ENCODE assay signal across 8 cellular contexts in the genomic region with DNA sequence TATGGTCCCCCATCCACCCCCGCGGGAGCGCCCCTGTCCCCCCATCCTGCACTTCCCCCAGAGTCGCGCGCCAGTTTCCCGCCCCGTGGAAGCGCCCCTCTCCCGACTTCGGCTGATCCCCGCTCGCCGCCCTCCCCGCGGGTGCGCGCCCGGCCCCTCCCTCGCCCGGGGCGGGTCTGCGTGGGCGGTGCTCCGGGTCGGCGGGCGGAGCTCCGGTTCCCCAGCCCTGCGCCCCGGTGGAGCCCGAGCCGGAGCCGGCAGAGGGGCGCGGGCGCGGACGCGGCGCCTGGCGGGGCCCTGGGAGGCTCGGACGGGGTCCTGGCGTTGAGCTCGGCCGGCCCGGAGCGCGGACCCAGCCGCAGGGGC. TPM values are rescaled to one million over a fixed set of nuclear protein-coding genes. Genes with fewer than 3 reads are reported as not detected.
DNase-seq lines count a peak whose midpoint lies in the region; ATAC-seq, FAIRE-seq and TF ChIP-seq lines count a peak whose summit lies in the region.

A gene (plus strand): TSS at position 223 of the 366 bp plus-strand sequence. CDS start 148 bp downstream, outside the sequence.

- peak; percentile 42; the same call in 1 of the 2 replicates for ATAC-seq in PC-3
- ATAC-seq in HG02763 (IDR thresholded peaks at IDR 0.05; ENCODE audit: unreplicated experiment): no peak

- POLR2A ChIA-PET in PC-3 (lab: Charles Lee; ENCODE audit: unreplicated experiment): no interaction called here

- H3K9me2 ChIP-seq in PC-3 (replicated peaks; ENCODE audit: low read length): no peaks in the 10 kb centered on the region

- CTCF ChIA-PET in PC-3 (lab: Charles Lee): no interaction called here

- H2AFZ ChIP-seq in PC-3 (ENCODE audit: low read length): no peak within 1 kb of the TSS

- TF ChIP-seq CTCF in PC-3 (conservative IDR thresholded peaks at IDR 0.05; ENCODE audit: low read depth, low read length): no peak

- intact Hi-C loops in PC-3 (cut with micrococcal nuclease): no loop called here

- H3K27ac ChIP-seq in PC-3 (ENCODE audit: low read length): no peak within 1 kb of the TSS

- no peak within 1 kb of the TSS for H3K9ac ChIP-seq in PC-3 (ENCODE audit: low read length)
- no peak within 1 kb of the TSS for H3K9ac ChIP-seq in adipocyte (ENCODE audit: low read length)

- no peaks in the 10 kb centered on the region for H3K9me3 ChIP-seq in PC-3 (ENCODE audit: low read length)
- no peaks in the 10 kb centered on the region for H3K9me3 ChIP-seq in adipocyte (ENCODE audit: control insufficient read depth, low read length)
- H3K9me3 ChIP-seq in iPS-18c (ENCODE audit: control insufficient read depth, insufficient read depth, low read length): no peaks in the 10 kb centered on the region

- peaks cover 3% of the 10 kb centered on the region; the same call in 1 of the 2 replicates for H3K4me1 ChIP-seq in PC-3 (ENCODE audit: insufficient read depth, low read length)
- no peaks in the 10 kb centered on the region for H3K4me1 ChIP-seq in adipocyte (ENCODE audit: control insufficient read depth, insufficient read depth, low read length)

- no TSS peak for BruUV-seq in PC-3 (replicated peaks; lab: Mats Ljungman, UMichigan)

- H3F3A ChIP-seq in PC-3 (ENCODE audit: low read length, unreplicated experiment): no peaks in the 10 kb centered on the region

- H3K27me3 ChIP-seq in PC-3 (ENCODE audit: low read length) (peaks cover 77% of the 10 kb centered on the region), adipocyte (replicated peaks; ENCODE audit: control insufficient read depth, insufficient read depth, low read length) (peaks cover 52% of the 10 kb centered on the region)

- peak within 1 kb of the TSS; percentile 57 for H3K4me2 ChIP-seq in PC-3 (ENCODE audit: low read length)

- no peak within 1 kb of the TSS; the same call in 1 of the 2 replicates for H3K4me3 ChIP-seq in PC-3 (ENCODE audit: low read length)
- H3K4me3 ChIP-seq in adipocyte (ENCODE audit: low read length): peak within 1 kb of the TSS; percentile 42
- peak within 1 kb of the TSS; percentile 63 for H3K4me3 ChIP-seq in iPS-18c (ENCODE audit: insufficient read depth, low read depth, low read length)

- FAIRE-seq in GM18507 (lab: Jason Lieb, UNC): no peak

- H3K79me2 ChIP-seq in PC-3 (ENCODE audit: low read length): no peaks in the 10 kb centered on the region

- no peaks in the 10 kb centered on the region for H4K20me1 ChIP-seq in PC-3 (ENCODE audit: low read length)

- H3K36me3 ChIP-seq in PC-3 (ENCODE audit: low read depth, low read length) (no peaks in the 10 kb centered on the region), adipocyte (ENCODE audit: control insufficient read depth, insufficient read depth, low read length, severe bottlenecking) (no peaks in the 10 kb centered on the region)

- DNase-seq in GM18507 (ENCODE audit: extremely low spot score, insufficient read length, low read depth) (peak; percentile 32), PC-3 (no peak), adipocyte (ENCODE audit: low read depth) (peak; percentile 76), SIG-M5 (lab: John Stamatoyannopoulos, UW) (no peak), AML-193 (lab: John Stamatoyannopoulos, UW) (no peak)
- DNase-seq in stimulated activated CD4-positive, alpha-beta T cell treated with anti-CD3 and anti-CD28 coated beads, TNF-alpha, amount 100 ng/mL, for 24 hours (ENCODE audit: low read depth in 3 of 3): peak in 2 of 3 experiments; percentile 35 to 62

RNA-seq across cellular contexts. Expression of the gene that starts here (rescaled TPM):
- total RNA-seq in PC-3 (2014; rRNA removed): not detected in 2 replicates

Comparison
In these comparisons a context has a peak if more than half of its experiments do, and no peak if none do; other contexts are left out.
1. Peak in ATAC-seq and H3K4me2 ChIP-seq in PC-3; RNA of the gene not detected or under 1 TPM.
2. DNase-seq: peak in GM18507 (single experiment), adipocyte (single experiment) and stimulated activated CD4-positive, alpha-beta T cell treated with anti-CD3 and anti-CD28 coated beads, TNF-alpha, amount 100 ng/mL, for 24 hours (2 of 3); none in PC-3 (single experiment), SIG-M5 (single experiment) and AML-193 (0 of 2).